In genomic region chr7:96709381-96710228, GRCh38 we compare ENCODE assay signal across 1 cellular context.
TF ChIP-seq lines count a peak whose summit lies in the region.

Gene SEM1 (minus strand): TSS chr7:96709846. CDS start chr7:96709763, 83 bp downstream.

TF ChIP-seq in HepG2, 621 proteins besides CTCF, POLR2A, EP300 and RAD21 (continued from another document and continues in another):
- TF ChIP-seq RNF219 (CRISPR knock-in tag; IDR thresholded peaks at IDR 0.05) (no peak), ZNF280B (CRISPR knock-in tag; IDR thresholded peaks at IDR 0.05; ENCODE audit: borderline replicate concordance) (peak; percentile 47; the same call in 1 of the 2 replicates), PAXIP1 (CRISPR knock-in tag; conservative IDR thresholded peaks at IDR 0.05) (peak; percentile 42; the same call in 1 of the 2 replicates), HNRNPLL (IDR thresholded peaks at IDR 0.05; ENCODE audit: low read depth, low read length, poor library complexity, severe bottlenecking) (peak; percentile 94), NBN (conservative IDR thresholded peaks at IDR 0.05) (no peak), JDP2 (CRISPR knock-in tag; IDR thresholded peaks at IDR 0.05; ENCODE audit: borderline replicate concordance) (no peak), CENPBD1 (CRISPR knock-in tag; IDR thresholded peaks at IDR 0.05; ENCODE audit: borderline replicate concordance, low read depth) (no peak), NFATC3 (CRISPR knock-in tag; IDR thresholded peaks at IDR 0.05) (peak; percentile 61; the same call in 1 of the 2 replicates), ZFY (CRISPR knock-in tag; IDR thresholded peaks at IDR 0.05) (peak; percentile 94), ARNT (IDR thresholded peaks at IDR 0.05) (no peak), EZH2 (conservative IDR thresholded peaks at IDR 0.05; ENCODE audit: low read depth, low read length) (no peak), CCAR2 (optimal IDR thresholded peaks at IDR 0.05; ENCODE audit: low read depth, low read length) (no peak), CCDC6 (CRISPR knock-in tag; IDR thresholded peaks at IDR 0.05) (peak; percentile 85), PRDM15 (CRISPR knock-in tag; IDR thresholded peaks at IDR 0.05) (no peak), PCBP2 (optimal IDR thresholded peaks at IDR 0.05; ENCODE audit: low read depth, low read length, poor library complexity, severe bottlenecking) (no peak), NCOA1 (CRISPR knock-in tag; IDR thresholded peaks at IDR 0.05) (no peak), ZNF235 (CRISPR knock-in tag; IDR thresholded peaks at IDR 0.05; ENCODE audit: borderline replicate concordance) (peak; percentile 75; the same call in 1 of the 2 replicates), PTBP1 (IDR thresholded peaks at IDR 0.05; ENCODE audit: low read depth, low read length, poor library complexity, severe bottlenecking) (no peak), FOXO1 (CRISPR knock-in tag; IDR thresholded peaks at IDR 0.05) (0 out of 2 replicates have a peak, but pooled peaks have one; percentile 46), FOXC1 (CRISPR knock-in tag; IDR thresholded peaks at IDR 0.05; ENCODE audit: borderline replicate concordance) (peak; percentile 57; the same call in 1 of the 2 replicates), SIX4 (CRISPR knock-in tag; IDR thresholded peaks at IDR 0.05) (peak; percentile 16; the same call in 1 of the 2 replicates), ZNF121 (CRISPR knock-in tag; IDR thresholded peaks at IDR 0.05) (no peak), KIAA2018 (CRISPR knock-in tag; IDR thresholded peaks at IDR 0.05; ENCODE audit: borderline replicate concordance) (no peak), ZMAT5 (CRISPR knock-in tag; IDR thresholded peaks at IDR 0.05; ENCODE audit: borderline replicate concordance, low read depth) (no peak), ZBTB7A (CRISPR knock-in tag; IDR thresholded peaks at IDR 0.05) (no peak), ZNF615 (CRISPR knock-in tag; IDR thresholded peaks at IDR 0.05; ENCODE audit: borderline replicate concordance) (no peak), MLX (CRISPR knock-in tag; IDR thresholded peaks at IDR 0.05) (no peak), IKZF1 (IDR thresholded peaks at IDR 0.05) (no peak), ZNF12 (CRISPR knock-in tag; IDR thresholded peaks at IDR 0.05) (no peak), ZNF672 (CRISPR knock-in tag; IDR thresholded peaks at IDR 0.05) (no peak), LCORL (IDR thresholded peaks at IDR 0.05) (0 out of 2 replicates have a peak, but pooled peaks have one; percentile 33), LCORL (CRISPR knock-in tag; IDR thresholded peaks at IDR 0.05) (0 out of 2 replicates have a peak, but pooled peaks have one; percentile 49), ZNF614 (CRISPR knock-in tag; IDR thresholded peaks at IDR 0.05; ENCODE audit: borderline replicate concordance) (0 out of 2 replicates have a peak, but pooled peaks have one; percentile 16), KAT8 (CRISPR knock-in tag; IDR thresholded peaks at IDR 0.05) (peak; percentile 97), RFX3 (CRISPR knock-in tag; IDR thresholded peaks at IDR 0.05) (peak; percentile 32; the same call in 1 of the 2 replicates), ZNF546 (CRISPR knock-in tag; conservative IDR thresholded peaks at IDR 0.05) (no peak), NPAS2 (CRISPR knock-in tag; IDR thresholded peaks at IDR 0.05; ENCODE audit: borderline replicate concordance) (no peak), ZNF549 (CRISPR knock-in tag; IDR thresholded peaks at IDR 0.05) (no peak), PHF21A (CRISPR knock-in tag; IDR thresholded peaks at IDR 0.05) (no peak), FLYWCH1 (CRISPR knock-in tag; IDR thresholded peaks at IDR 0.05) (no peak), ZNF674 (CRISPR knock-in tag; IDR thresholded peaks at IDR 0.05; ENCODE audit: low read depth) (no peak), GFI1 (CRISPR knock-in tag; IDR thresholded peaks at IDR 0.05; ENCODE audit: borderline replicate concordance) (no peak; the same call in 1 of the 2 replicates), SKI (IDR thresholded peaks at IDR 0.05; ENCODE audit: partially characterized antibody) (no peak), MXD4 (CRISPR knock-in tag; IDR thresholded peaks at IDR 0.05) (peak; percentile 30; the same call in 1 of the 2 replicates), KLF13 (CRISPR knock-in tag; IDR thresholded peaks at IDR 0.05) (no peak)
